Comparison of ENCODE assay signal across 9 cellular contexts in the genomic region with DNA sequence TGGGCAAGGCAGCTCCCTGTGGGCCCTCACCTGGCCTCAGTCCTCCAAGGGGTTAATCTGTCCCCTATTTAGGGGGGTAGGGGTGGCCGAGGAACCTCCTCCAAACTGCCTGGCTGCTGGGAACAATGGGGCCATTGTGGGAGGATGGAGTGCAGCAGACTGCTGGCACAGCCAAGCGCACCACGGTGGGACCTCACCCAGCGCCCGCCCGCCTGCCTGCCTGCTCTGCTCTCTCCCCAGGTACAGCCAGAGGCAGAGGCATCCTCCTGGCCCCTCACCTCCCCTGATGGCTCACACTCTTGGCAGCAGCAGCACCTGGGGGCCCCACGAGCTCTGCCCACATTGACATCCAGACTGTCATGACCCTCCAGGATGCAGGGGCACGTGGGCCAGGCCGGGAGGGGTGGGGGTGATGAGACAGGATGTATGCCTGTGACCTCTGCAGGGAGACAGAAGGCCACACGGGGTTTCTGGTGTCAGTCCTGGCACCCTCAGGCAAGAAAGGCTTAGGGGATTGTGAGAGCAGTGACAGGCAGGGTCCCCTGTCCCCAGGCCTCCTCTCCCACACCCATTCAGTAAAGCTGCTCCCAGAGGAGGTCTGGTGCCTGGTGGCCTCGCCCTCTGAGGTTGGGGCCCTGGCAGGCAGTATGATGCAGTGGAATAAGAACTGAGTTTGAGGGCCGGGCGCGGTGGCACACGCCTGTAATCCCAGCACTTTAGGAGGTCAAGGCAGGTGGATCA.
DNase-seq lines count a peak whose midpoint lies in the region; ATAC-seq and TF ChIP-seq lines count a peak whose summit lies in the region.
"Had no signal": no experiment of that assay in that cellular context is flagged by ENCODE, and none has a peak within 500 bp of the region (broad histone marks: within the 10 kb centered on the region; RNA-seq: fewer than 3 reads in every experiment).

No MANE protein-coding gene starts in this region.

- DNase-seq in DND-41 = peak; percentile 89
- DNase-seq in NCI-H526 treated with DMSO at 0.1 percent for 48 hours (lab: John Stamatoyannopoulos, UW) = peak; percentile 99
- peak; percentile 66 for DNase-seq in activated naive CD4-positive, alpha-beta T cell treated with Interleukin-2 at 50 U/mL for 16 hours
- DNase-seq in hypothalamus (lab: John Stamatoyannopoulos, UW) = peak in 34 of 51 donors; percentile 23 to 83 (median 58)
- peak; percentile 40 for DNase-seq in stimulated activated CD4-positive, alpha-beta T cell treated with anti-CD3 and anti-CD28 coated beads, Interleukin-2, amount 100 ng/mL, for 4 hours (ENCODE audit: low read depth)
- DNase-seq in NCI-H146 treated with DMSO at 0.1 percent for 48 hours (lab: John Stamatoyannopoulos, UW; ENCODE audit: unreplicated experiment) = no peak

- H3K36me3 ChIP-seq in DND-41 (ENCODE audit: insufficient read depth, low read length) = no peaks in the 10 kb centered on the region; the same call in 1 of the 2 replicates

- H3K79me2 ChIP-seq in DND-41 (ENCODE audit: insufficient read depth, low read length) = peaks cover 66% of the 10 kb centered on the region

- no peaks in the 10 kb centered on the region for H3K27me3 ChIP-seq in DND-41 (ENCODE audit: insufficient read depth, low read length, poor library complexity)

- H4K20me1 ChIP-seq in DND-41 (ENCODE audit: insufficient read depth, low read length) = no peaks in the 10 kb centered on the region

- H3K4me2 ChIP-seq in DND-41 (ENCODE audit: insufficient read depth, low read length) = peak overlapping the region; percentile 54

- H3K4me1 ChIP-seq in DND-41 (ENCODE audit: insufficient read depth, low read length) = peaks cover 79% of the 10 kb centered on the region

- H3K9ac ChIP-seq in DND-41 (ENCODE audit: low read depth, low read length) = peak overlapping the region; percentile 50

- no peak overlapping the region; the same call in 1 of the 2 replicates for H2AFZ ChIP-seq in DND-41 (ENCODE audit: low read depth, low read length)

- H3K27ac ChIP-seq in DND-41 (ENCODE audit: low read length) = peak overlapping the region; percentile 94
- H3K27ac ChIP-seq: HL-60 had no signal

- ATAC-seq in DND-41 (ENCODE audit: insufficient read depth, low read depth) (peak; percentile 79), GM21367 (IDR thresholded peaks at IDR 0.05; ENCODE audit: unreplicated experiment) (no peak), HG03565 (IDR thresholded peaks at IDR 0.05; ENCODE audit: unreplicated experiment) (no peak)

- no peak for TF ChIP-seq CTCF in DND-41 (IDR thresholded peaks at IDR 0.05; ENCODE audit: borderline replicate concordance, extremely low read depth, low read length, poor library complexity, severe bottlenecking)

- H3K9me3 ChIP-seq in DND-41 (ENCODE audit: insufficient read depth, low read length, severe bottlenecking) = no peaks in the 10 kb centered on the region

- peak overlapping the region in 1 of 2 experiments; percentile 35; a peak in 1 of 4 replicates for H3K4me3 ChIP-seq in DND-41 (ENCODE audit: low read depth in 1 of 2, low read length in 2 of 2)
